In genomic region chr2:164565345-164565744, GRCh38 we compare ENCODE assay signal across 1 cellular context.
TF ChIP-seq lines count a peak whose summit lies in the region.

No MANE protein-coding gene starts in this region.

TF ChIP-seq in HepG2, 621 proteins besides CTCF, POLR2A, EP300 and RAD21:
- TF ChIP-seq AHDC1 (CRISPR knock-in tag; IDR thresholded peaks at IDR 0.05; ENCODE audit: borderline replicate concordance) (no peak), HMG20B (CRISPR knock-in tag; conservative IDR thresholded peaks at IDR 0.05) (no peak), HMG20A (CRISPR knock-in tag; IDR thresholded peaks at IDR 0.05; ENCODE audit: borderline replicate concordance) (no peak), RFX3 (CRISPR knock-in tag; IDR thresholded peaks at IDR 0.05) (no peak), GPN1 (CRISPR knock-in tag; IDR thresholded peaks at IDR 0.05; ENCODE audit: borderline replicate concordance) (no peak)
- TF ChIP-seq, protein P1, sequence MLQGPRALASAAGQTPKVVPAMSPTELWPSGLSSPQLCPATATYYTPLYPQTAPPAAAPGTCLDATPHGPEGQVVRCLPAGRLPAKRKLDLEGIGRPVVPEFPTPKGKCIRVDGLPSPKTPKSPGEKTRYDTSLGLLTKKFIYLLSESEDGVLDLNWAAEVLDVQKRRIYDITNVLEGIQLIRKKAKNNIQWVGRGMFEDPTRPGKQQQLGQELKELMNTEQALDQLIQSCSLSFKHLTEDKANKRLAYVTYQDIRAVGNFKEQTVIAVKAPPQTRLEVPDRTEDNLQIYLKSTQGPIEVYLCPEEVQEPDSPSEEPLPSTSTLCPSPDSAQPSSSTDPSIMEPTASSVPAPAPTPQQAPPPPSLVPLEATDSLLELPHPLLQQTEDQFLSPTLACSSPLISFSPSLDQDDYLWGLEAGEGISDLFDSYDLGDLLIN (CRISPR knock-in tag; IDR thresholded peaks at IDR 0.05; ENCODE audit: borderline replicate concordance) = no peak
- TF ChIP-seq, protein P2, sequence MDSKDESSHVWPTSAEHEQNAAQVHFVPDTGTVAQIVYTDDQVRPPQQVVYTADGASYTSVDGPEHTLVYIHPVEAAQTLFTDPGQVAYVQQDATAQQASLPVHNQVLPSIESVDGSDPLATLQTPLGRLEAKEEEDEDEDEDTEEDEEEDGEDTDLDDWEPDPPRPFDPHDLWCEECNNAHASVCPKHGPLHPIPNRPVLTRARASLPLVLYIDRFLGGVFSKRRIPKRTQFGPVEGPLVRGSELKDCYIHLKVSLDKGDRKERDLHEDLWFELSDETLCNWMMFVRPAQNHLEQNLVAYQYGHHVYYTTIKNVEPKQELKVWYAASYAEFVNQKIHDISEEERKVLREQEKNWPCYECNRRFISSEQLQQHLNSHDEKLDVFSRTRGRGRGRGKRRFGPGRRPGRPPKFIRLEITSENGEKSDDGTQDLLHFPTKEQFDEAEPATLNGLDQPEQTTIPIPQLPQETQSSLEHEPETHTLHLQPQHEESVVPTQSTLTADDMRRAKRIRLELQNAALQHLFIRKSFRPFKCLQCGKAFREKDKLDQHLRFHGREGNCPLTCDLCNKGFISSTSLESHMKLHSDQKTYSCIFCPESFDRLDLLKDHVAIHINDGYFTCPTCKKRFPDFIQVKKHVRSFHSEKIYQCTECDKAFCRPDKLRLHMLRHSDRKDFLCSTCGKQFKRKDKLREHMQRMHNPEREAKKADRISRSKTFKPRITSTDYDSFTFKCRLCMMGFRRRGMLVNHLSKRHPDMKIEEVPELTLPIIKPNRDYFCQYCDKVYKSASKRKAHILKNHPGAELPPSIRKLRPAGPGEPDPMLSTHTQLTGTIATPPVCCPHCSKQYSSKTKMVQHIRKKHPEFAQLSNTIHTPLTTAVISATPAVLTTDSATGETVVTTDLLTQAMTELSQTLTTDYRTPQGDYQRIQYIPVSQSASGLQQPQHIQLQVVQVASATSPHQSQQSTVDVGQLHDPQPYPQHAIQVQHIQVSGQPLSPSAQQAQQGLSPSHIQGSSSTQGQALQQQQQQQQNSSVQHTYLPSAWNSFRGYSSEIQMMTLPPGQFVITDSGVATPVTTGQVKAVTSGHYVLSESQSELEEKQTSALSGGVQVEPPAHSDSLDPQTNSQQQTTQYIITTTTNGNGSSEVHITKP (CRISPR knock-in tag; IDR thresholded peaks at IDR 0.05; ENCODE audit: low read depth) = no peak
